Comparison of ENCODE assay signal across 2 cellular contexts in genomic region chr3:12440927-12441326, GRCh38.
TF ChIP-seq lines count a peak whose summit lies in the region.

No MANE protein-coding gene starts in this region.

TF ChIP-seq in H1, 55 proteins besides CTCF, POLR2A, EP300 and RAD21:
- TF ChIP-seq TCF12 (IDR thresholded peaks at IDR 0.05; ENCODE audit: low read depth, low read length) (no peak), SIX5 (IDR thresholded peaks at IDR 0.05; ENCODE audit: low read depth, low read length) (no peak), KDM4A (IDR thresholded peaks at IDR 0.05; ENCODE audit: low read depth, low read length, severe bottlenecking) (no peak), MAFK (IDR thresholded peaks at IDR 0.05; ENCODE audit: low read depth, low read length) (peak; percentile 83)

TF ChIP-seq in HepG2, 621 proteins besides CTCF, POLR2A, EP300 and RAD21:
- TF ChIP-seq NFIC (IDR thresholded peaks at IDR 0.05; ENCODE audit: low read length) (no peak), ISL2 (CRISPR knock-in tag; IDR thresholded peaks at IDR 0.05) (no peak), MAFG (CRISPR knock-in tag; IDR thresholded peaks at IDR 0.05) (peak; percentile 58; the same call in 1 of the 2 replicates), ZNF230 (CRISPR knock-in tag; IDR thresholded peaks at IDR 0.05) (no peak), MAFF (IDR thresholded peaks at IDR 0.05; ENCODE audit: low read depth, low read length) (peak; percentile 93), ZNF687 (CRISPR knock-in tag; IDR thresholded peaks at IDR 0.05) (peak; percentile 32; the same call in 1 of the 2 replicates), MAFK (conservative IDR thresholded peaks at IDR 0.05 in 1 of 2, IDR thresholded peaks at IDR 0.05 in 1 of 2; ENCODE audit: low read length in 2 of 2) (peak; percentile 94 to 97), ZBTB38 (CRISPR knock-in tag; IDR thresholded peaks at IDR 0.05) (peak; percentile 41; the same call in 1 of the 2 replicates), ATRX (CRISPR knock-in tag; IDR thresholded peaks at IDR 0.05; ENCODE audit: borderline replicate concordance) (no peak)
